ENCODE assay signal across 30 cellular contexts in genomic region chr9:122205176-122205575, GRCh38. TPM values are rescaled to one million over a fixed set of nuclear protein-coding genes. Genes with fewer than 3 reads are reported as not detected.
"Had no signal": no experiment of that assay in that cellular context is flagged by ENCODE, and none has a peak within 500 bp of the region (broad histone marks: within the 10 kb centered on the region; RNA-seq: fewer than 3 reads in every experiment).

No MANE protein-coding gene starts in this region.

- H3K9me3 ChIP-seq: left lung, lower lobe of right lung, sigmoid colon, transverse colon, upper lobe of left lung, vagina had no signal

- H3K27ac ChIP-seq: left lung, lower lobe of right lung, neural progenitor cell, parathyroid adenoma, sigmoid colon, transverse colon, upper lobe of left lung, vagina had no signal

- H3K9ac ChIP-seq: neural progenitor cell, parathyroid adenoma had no signal

- H2AFZ ChIP-seq: neural progenitor cell, parathyroid adenoma had no signal

- H3K79me2 ChIP-seq: parathyroid adenoma had no signal

- DNase-seq: head of caudate nucleus; hippocampal formation; left colon; left lung; lower lobe of right lung; mammary epithelial cell; mesenchymal stem cell; naive B cell; natural killer cell; nephron progenitor cell; retina; right cardiac atrium; sigmoid colon; small intestine; stimulated activated CD4-positive, alpha-beta T cell treated with anti-CD3 and anti-CD28 coated beads, Interleukin-1b, Interleukin-23, amount 100 ng/mL, for 48 hours; stimulated activated CD4-positive, alpha-beta T cell treated with anti-CD3 and anti-CD28 coated beads, Interleukin-2, amount 100 ng/mL, for 48 hours; stimulated activated CD4-positive, alpha-beta T cell treated with anti-CD3 and anti-CD28 coated beads, Interleukin-4, amount 100 ng/mL, for 4 hours; stimulated activated CD8-positive, alpha-beta memory T cell treated with anti-CD3 and anti-CD28 coated beads, Interleukin-4, amount 100 ng/mL, for 48 hours; stimulated activated naive CD4-positive, alpha-beta T cell treated with Interleukin-2 at 50 U/mL for 16 hours; stimulated activated naive CD8-positive, alpha-beta T cell treated with anti-CD3 and anti-CD28 coated beads, Interleukin-15, amount 100 ng/mL, for 72 hours; substantia nigra; transverse colon had no signal

- H3K36me3 ChIP-seq: left lung, lower lobe of right lung, neural progenitor cell, sigmoid colon, transverse colon, upper lobe of left lung, vagina had no signal

- H3K4me2 ChIP-seq: neural progenitor cell had no signal

- FAIRE-seq: keratinocyte, small intestine had no signal

- ATAC-seq: left colon; left lung; lower lobe of right lung; natural killer cell; right cardiac atrium; stimulated activated memory B cell treated with anti-CD40 and anti-IgM and Interleukin-4, amounts not matched to agents 10 μg/mL and 1 μg/mL and 100 μg/mL, for 72 hours; stimulated activated naive CD8-positive, alpha-beta T cell treated with anti-CD3 and anti-CD28 coated beads, Interleukin-15, amount 100 ng/mL, for 72 hours had no signal

- H3K4me1 ChIP-seq: left lung, lower lobe of right lung, neural progenitor cell, parathyroid adenoma, sigmoid colon, transverse colon, upper lobe of left lung, vagina had no signal

- H3K4me3 ChIP-seq: left lung, lower lobe of right lung, neural progenitor cell, sigmoid colon, transverse colon, upper lobe of left lung, vagina had no signal

- H3K27me3 ChIP-seq: sigmoid colon, upper lobe of left lung, vagina had no signal

RNA-seq across cellular contexts. Expression of gene LHX6, which starts 23.6 kb away (rescaled TPM):
- total RNA-seq: natural killer cell had no signal

RNA-seq across cellular contexts. Expression of gene MORN5, which starts 45.5 kb away (rescaled TPM):
- total RNA-seq: liver, mammary epithelial cell, natural killer cell, omental fat pad, right cardiac atrium, vagina had no signal
- polyA plus RNA-seq: keratinocyte, liver, mammary epithelial cell, small intestine had no signal
